Comparison of ENCODE assay signal across 16 cellular contexts in the genomic region with DNA sequence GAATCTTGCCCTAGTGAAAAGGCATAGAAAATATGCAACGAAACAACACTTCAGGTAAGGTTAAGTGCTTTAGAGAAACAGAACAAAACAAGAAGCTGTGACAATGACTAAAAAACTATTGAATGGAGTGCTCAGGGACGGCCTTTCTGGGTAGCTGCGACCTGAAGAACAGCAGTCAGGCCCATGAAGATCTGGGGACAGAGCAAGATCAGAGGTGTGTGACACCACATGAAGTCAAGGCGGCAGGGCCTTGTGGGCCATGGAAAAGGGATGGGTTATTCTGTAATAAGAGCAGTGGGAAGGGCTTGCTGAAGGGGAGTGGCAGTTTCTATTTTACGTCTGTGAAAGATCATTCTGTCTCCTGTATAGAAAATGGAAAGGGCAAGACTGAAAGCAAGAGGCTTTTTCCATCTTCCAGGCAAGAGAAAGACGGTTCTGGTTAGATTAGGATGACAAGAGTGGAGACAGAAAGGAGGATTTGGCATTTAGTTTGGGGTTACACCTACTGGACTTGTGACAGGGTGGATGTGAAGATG. TPM values are rescaled to one million over a fixed set of nuclear protein-coding genes. Genes with fewer than 3 reads are reported as not detected.
DNase-seq lines count a peak whose midpoint lies in the region; ATAC-seq, FAIRE-seq and TF ChIP-seq lines count a peak whose summit lies in the region.
"Had no signal": no experiment of that assay in that cellular context is flagged by ENCODE, and none has a peak within 500 bp of the region (broad histone marks: within the 10 kb centered on the region; RNA-seq: fewer than 3 reads in every experiment).

No MANE protein-coding gene starts in this region.

- H3K4me3 ChIP-seq in hepatocyte: no peak overlapping the region
- H3K4me3 ChIP-seq in HepG2 (replicated peaks in 1 of 3; ENCODE audit: insufficient read depth in 1 of 3, low read depth in 2 of 3, low read length in 3 of 3): no peak overlapping the region

- peaks cover 100% of the 10 kb centered on the region for H3K79me2 ChIP-seq in hepatocyte
- peaks cover 92% of the 10 kb centered on the region for H3K79me2 ChIP-seq in HepG2 (ENCODE audit: insufficient read depth, low read length)

- no peak for ATAC-seq in stimulated activated memory B cell treated with anti-CD40 and anti-IgM and Interleukin-4, amounts not matched to agents 10 μg/mL and 1 μg/mL and 100 μg/mL, for 72 hours
- no peak for ATAC-seq in HepG2

- H4K20me1 ChIP-seq in hepatocyte (ENCODE audit: insufficient read depth, poor library complexity, severe bottlenecking) (peaks cover 82% of the 10 kb centered on the region), HepG2 (ENCODE audit: insufficient read depth, low read length) (peaks cover 62% of the 10 kb centered on the region)

- H3K4me2 ChIP-seq in hepatocyte: peak overlapping the region; percentile 23
- H3K4me2 ChIP-seq in HepG2 (ENCODE audit: low read depth, low read length): no peak overlapping the region

- no peak overlapping the region for H2AFZ ChIP-seq in hepatocyte
- no peak overlapping the region for H2AFZ ChIP-seq in HepG2 (ENCODE audit: low read length)

- WGBS in hepatocyte (ENCODE audit: low lambda C conversion rate, missing lambda C conversion rate): 74% methylated on average over 6 of the region's 6 CpGs
- WGBS in HepG2 (ENCODE audit: low lambda C conversion rate): 93% methylated on average over 6 of the region's 6 CpGs

- no peaks in the 10 kb centered on the region for H3K36me3 ChIP-seq in hepatocyte (replicated peaks; ENCODE audit: insufficient read depth, low read depth)
- peaks cover 11 to 17% of the 10 kb centered on the region in 2 experiments for H3K36me3 ChIP-seq in HepG2 (replicated peaks in 1 of 2; ENCODE audit: control insufficient read depth in 1 of 2, insufficient read depth in 2 of 2, low read length in 2 of 2)

- no peaks in the 10 kb centered on the region for H3K9me3 ChIP-seq in hepatocyte (ENCODE audit: low read depth)
- no peaks in the 10 kb centered on the region for H3K9me3 ChIP-seq in HepG2 (ENCODE audit: low read length)

- no TSS peak for BruUV-seq in HepG2 (replicated peaks; lab: Mats Ljungman, UMichigan)

- H3K36me3 Mint-ChIP-seq in activated T-cell treated with anti-CD3 and anti-CD28 coated beads, Interleukin-2, amount 50 U/mL, for 24 hours (ENCODE audit: low read depth): peaks cover 81% of the 10 kb centered on the region
- peaks cover 24% of the 10 kb centered on the region for H3K36me3 Mint-ChIP-seq in activated CD4-positive, alpha-beta memory T cell treated with anti-CD3 and anti-CD28 coated beads for 36 hours
- H3K36me3 Mint-ChIP-seq in stimulated activated memory B cell treated with anti-CD40 and anti-IgM and Interleukin-4, amounts not matched to agents 10 μg/mL and 1 μg/mL and 100 μg/mL, for 72 hours: peaks cover 16% of the 10 kb centered on the region

- H3K27me3 Mint-ChIP-seq in activated T-cell treated with anti-CD3 and anti-CD28 coated beads, Interleukin-2, amount 50 U/mL, for 24 hours: no peaks in the 10 kb centered on the region
- H3K27me3 Mint-ChIP-seq in activated CD4-positive, alpha-beta memory T cell treated with anti-CD3 and anti-CD28 coated beads for 36 hours: no peaks in the 10 kb centered on the region
- no peaks in the 10 kb centered on the region for H3K27me3 Mint-ChIP-seq in stimulated activated memory B cell treated with anti-CD40 and anti-IgM and Interleukin-4, amounts not matched to agents 10 μg/mL and 1 μg/mL and 100 μg/mL, for 72 hours

- POLR2A ChIA-PET in activated CD4-positive, alpha-beta memory T cell treated with anti-CD3 and anti-CD28 coated beads for 36 hours (lab: Charles Lee): interaction anchor here (0.5 kb wide), 1 partner anchor 451 kb away, joined by 3 read pairs; no protein-coding TSS in a partner anchor
- POLR2A ChIA-PET in HepG2 (lab: Yijun Ruan, JAX): no interaction called here

- peak overlapping the region; percentile 18 for H3K4me3 Mint-ChIP-seq in activated T-cell treated with anti-CD3 and anti-CD28 coated beads, Interleukin-2, amount 50 U/mL, for 24 hours
- no peak overlapping the region for H3K4me3 Mint-ChIP-seq in activated CD4-positive, alpha-beta memory T cell treated with anti-CD3 and anti-CD28 coated beads for 36 hours
- H3K4me3 Mint-ChIP-seq in stimulated activated memory B cell treated with anti-CD40 and anti-IgM and Interleukin-4, amounts not matched to agents 10 μg/mL and 1 μg/mL and 100 μg/mL, for 72 hours: no peak overlapping the region

- H3K27ac ChIP-seq in hepatocyte (peak overlapping the region; percentile 56), HepG2 (ENCODE audit: extremely low read length, insufficient read depth, low read length) (no peak overlapping the region)

- H3K27me3 ChIP-seq in hepatocyte (no peaks in the 10 kb centered on the region), HepG2 (ENCODE audit: control insufficient read depth in 1 of 2, insufficient read depth in 2 of 2, low read length in 2 of 2) (no peaks in the 10 kb centered on the region; a peak in 1 of 5 replicates)

- in situ Hi-C loops in HepG2 (cut with HindIII; ENCODE audit: extremely low pct_ligation_motif_present, low pct_unique_long_range_greater_than_20kb): no loop called here

- TF ChIP-seq CTCF in hepatocyte (IDR thresholded peaks at IDR 0.05; ENCODE audit: poor library complexity) (no peak), HepG2 (CRISPR knock-in tag; IDR thresholded peaks at IDR 0.05) (no peak)

- H3K9me3 Mint-ChIP-seq in activated T-cell treated with anti-CD3 and anti-CD28 coated beads, Interleukin-2, amount 50 U/mL, for 24 hours: no peaks in the 10 kb centered on the region
- no peaks in the 10 kb centered on the region for H3K9me3 Mint-ChIP-seq in activated CD4-positive, alpha-beta memory T cell treated with anti-CD3 and anti-CD28 coated beads for 36 hours
- peaks cover under 1% of the 10 kb centered on the region for H3K9me3 Mint-ChIP-seq in stimulated activated memory B cell treated with anti-CD40 and anti-IgM and Interleukin-4, amounts not matched to agents 10 μg/mL and 1 μg/mL and 100 μg/mL, for 72 hours

- intact Hi-C loops in activated CD4-positive, alpha-beta memory T cell treated with anti-CD3 and anti-CD28 coated beads for 36 hours (cut with micrococcal nuclease): no loop called here
- intact Hi-C loops in HepG2 (cut with micrococcal nuclease; ENCODE audit: unreplicated experiment): no loop called here

- DNase-seq in activated T-cell treated with anti-CD3 and anti-CD28 coated beads, Interleukin-2, amount 50 U/mL, for 24 hours: no peak
- DNase-seq in activated T-cell treated with anti-CD3 and anti-CD28 coated beads, Interleukin-2, amount 50 U/mL, for 1 hour: no peak
- no peak for DNase-seq in activated CD4-positive, alpha-beta memory T cell treated with anti-CD3 and anti-CD28 coated beads for 36 hours
- DNase-seq in hepatocyte (ENCODE audit: low spot score) (no peak), epidermal melanocyte (ENCODE audit: insufficient read length, low spot score) (no peak), SHP77 treated with DMSO at 0.1 percent for 48 hours (lab: John Stamatoyannopoulos, UW) (no peak), HepG2 (ENCODE audit: low spot score) (no peak)
- DNase-seq: anterior cingulate cortex; effector memory CD4-positive, alpha-beta T cell; mesenchymal stem cell; MV-4-11; NCI-H526 treated with DMSO at 0.1 percent for 48 hours; Right ventricle myocardium superior had no signal

- H3K9me2 ChIP-seq in hepatocyte (replicated peaks; ENCODE audit: insufficient read depth): no peaks in the 10 kb centered on the region

- no peak for FAIRE-seq in HepG2 (lab: Jason Lieb, UNC)
- FAIRE-seq: GM18507, urothelium cell line had no signal

- H3K9ac ChIP-seq in HepG2 (ENCODE audit: insufficient read depth, low read depth, low read length): no peak overlapping the region

- H3K4me1 ChIP-seq in hepatocyte (ENCODE audit: insufficient read depth): peaks cover 48% of the 10 kb centered on the region
- H3K4me1 ChIP-seq in HepG2 (ENCODE audit: insufficient read depth, low read length): peaks cover 67% of the 10 kb centered on the region

- H3K27ac Mint-ChIP-seq in activated T-cell treated with anti-CD3 and anti-CD28 coated beads, Interleukin-2, amount 50 U/mL, for 24 hours: peak overlapping the region; percentile 96
- peak overlapping the region; percentile 83 for H3K27ac Mint-ChIP-seq in activated CD4-positive, alpha-beta memory T cell treated with anti-CD3 and anti-CD28 coated beads for 36 hours
- H3K27ac Mint-ChIP-seq in stimulated activated memory B cell treated with anti-CD40 and anti-IgM and Interleukin-4, amounts not matched to agents 10 μg/mL and 1 μg/mL and 100 μg/mL, for 72 hours: peak overlapping the region; percentile 95

- TF ChIP-seq POLR2A in HepG2 (IDR thresholded peaks at IDR 0.05; ENCODE audit: insufficient read depth in 1 of 2, low read depth in 2 of 2, low read length in 2 of 2): no peak

- peaks cover 84% of the 10 kb centered on the region for H3K4me1 Mint-ChIP-seq in activated T-cell treated with anti-CD3 and anti-CD28 coated beads, Interleukin-2, amount 50 U/mL, for 24 hours (ENCODE audit: low read depth)
- H3K4me1 Mint-ChIP-seq in activated CD4-positive, alpha-beta memory T cell treated with anti-CD3 and anti-CD28 coated beads for 36 hours (ENCODE audit: low read depth): peaks cover 71% of the 10 kb centered on the region
- H3K4me1 Mint-ChIP-seq in stimulated activated memory B cell treated with anti-CD40 and anti-IgM and Interleukin-4, amounts not matched to agents 10 μg/mL and 1 μg/mL and 100 μg/mL, for 72 hours: peaks cover 82% of the 10 kb centered on the region

- no peak for TF ChIP-seq RAD21 in HepG2 (CRISPR knock-in tag; IDR thresholded peaks at IDR 0.05)

- CTCF ChIA-PET in activated CD4-positive, alpha-beta memory T cell treated with anti-CD3 and anti-CD28 coated beads for 36 hours (lab: Charles Lee): interaction anchor here (0.9 to 1.3 kb wide), 2 partner anchors 13 to 37 kb away, joined by 3 read pairs; no protein-coding TSS in a partner anchor
- CTCF ChIA-PET in HepG2 (lab: Yijun Ruan, JAX; ENCODE audit: low intra/inter-chr PET ratio, low total read pairs): no interaction called here

- TF ChIP-seq EP300 in HepG2 (IDR thresholded peaks at IDR 0.05; ENCODE audit: low read depth in 2 of 2, low read length in 2 of 2) (no peak), HepG2 (CRISPR knock-in tag; IDR thresholded peaks at IDR 0.05; ENCODE audit: borderline replicate concordance) (no peak)

RNA-seq across cellular contexts. Expression of a gene that starts 5.1 kb away (rescaled TPM):
- total RNA-seq in activated CD4-positive, alpha-beta memory T cell treated with anti-CD3 and anti-CD28 coated beads for 36 hours: 100 to 1,000 TPM; 167 to 172 TPM
- 57.7 and 64.0 TPM in 2 replicates for total RNA-seq in hepatocyte
- 112 and 114 TPM in 2 replicates for polyA plus RNA-seq in hepatocyte
- 81.3 and 85.1 TPM in 2 replicates for total RNA-seq in HepG2 (2016; rRNA removed; fragmentation: Illumina TruSeq; extraction: Trizol)
- 39.8 and 41.0 TPM in 2 replicates for total RNA-seq in HepG2 (2016; cell fraction: cytosol; rRNA removed; fragmentation: Illumina TruSeq; extraction: Trizol; ENCODE audit: low read depth)
- 75.7 and 82.4 TPM in 2 replicates for total RNA-seq in HepG2 (2016; cell fraction: insoluble cytoplasmic fraction; rRNA removed; fragmentation: Illumina TruSeq; extraction: Trizol)
- 77.9 and 85.1 TPM in 2 replicates for total RNA-seq in HepG2 (2016; cell fraction: membrane; rRNA removed; fragmentation: Illumina TruSeq; extraction: Trizol)
- total RNA-seq in HepG2 (2016; cell fraction: nucleus; rRNA removed; fragmentation: Illumina TruSeq; extraction: Trizol): 90.9 and 96.1 TPM in 2 replicates
- 102 and 132 TPM in 2 replicates for polyA plus RNA-seq in HepG2 (2011; rRNA removed)
- polyA plus RNA-seq in HepG2 (2011; cell fraction: cytosol; rRNA removed): 86.6 and 115 TPM in 2 replicates
- 112 and 127 TPM in 2 replicates for polyA plus RNA-seq in HepG2 (2011; cell fraction: nucleus; rRNA removed)
- polyA plus RNA-seq in HepG2 (2012): 131 and 175 TPM in 2 replicates
- polyA plus RNA-seq in HepG2 (2016; cell fraction: cytosol; fragmentation: Illumina TruSeq; extraction: Trizol; ENCODE audit: low read depth): 88.5 and 88.7 TPM in 2 replicates
- polyA plus RNA-seq in HepG2 (2016; cell fraction: insoluble cytoplasmic fraction; fragmentation: Illumina TruSeq; extraction: Trizol; ENCODE audit: low read depth): 203 and 260 TPM in 2 replicates
- polyA plus RNA-seq in HepG2 (2016; cell fraction: membrane; fragmentation: Illumina TruSeq; extraction: Trizol; ENCODE audit: low read depth): 179 and 185 TPM in 2 replicates
- 152 and 171 TPM in 2 replicates for polyA plus RNA-seq in HepG2 (2016; cell fraction: nucleus; fragmentation: Illumina TruSeq; extraction: Trizol; ENCODE audit: insufficient read depth, low read depth)
- 54.3 and 62.1 TPM in 2 replicates for polyA minus RNA-seq in HepG2 (2011; rRNA and poly(A)+ RNA removed; ENCODE audit: low replicate concordance)
- polyA minus RNA-seq in HepG2 (2011; cell fraction: cytosol; rRNA and poly(A)+ RNA removed): 50.5 and 51.3 TPM in 2 replicates
- 273 and 299 TPM in 2 replicates for polyA minus RNA-seq in HepG2 (2011; cell fraction: nucleus; rRNA and poly(A)+ RNA removed)

RNA-seq across cellular contexts. Expression of a gene that starts 45.7 kb away (rescaled TPM):
- total RNA-seq in activated CD4-positive, alpha-beta memory T cell treated with anti-CD3 and anti-CD28 coated beads for 36 hours: 10 to 100 TPM; 15.0 to 16.9 TPM
- total RNA-seq in hepatocyte: 24.5 and 29.5 TPM in 2 replicates
- 39.1 and 46.2 TPM in 2 replicates for polyA plus RNA-seq in hepatocyte
- 21.4 and 30.5 TPM in 2 replicates for total RNA-seq in HepG2 (2016; rRNA removed; fragmentation: Illumina TruSeq; extraction: Trizol)
- total RNA-seq in HepG2 (2016; cell fraction: cytosol; rRNA removed; fragmentation: Illumina TruSeq; extraction: Trizol; ENCODE audit: low read depth): 17.9 and 19.8 TPM in 2 replicates
- total RNA-seq in HepG2 (2016; cell fraction: insoluble cytoplasmic fraction; rRNA removed; fragmentation: Illumina TruSeq; extraction: Trizol): 16.4 and 29.4 TPM in 2 replicates
- 40.2 and 46.0 TPM in 2 replicates for total RNA-seq in HepG2 (2016; cell fraction: membrane; rRNA removed; fragmentation: Illumina TruSeq; extraction: Trizol)
- total RNA-seq in HepG2 (2016; cell fraction: nucleus; rRNA removed; fragmentation: Illumina TruSeq; extraction: Trizol): 19.8 and 24.1 TPM in 2 replicates
- 93.9 and 105 TPM in 2 replicates for polyA plus RNA-seq in HepG2 (2011; rRNA removed)
- 58.6 and 81.5 TPM in 2 replicates for polyA plus RNA-seq in HepG2 (2011; cell fraction: cytosol; rRNA removed)
- 45.3 and 46.9 TPM in 2 replicates for polyA plus RNA-seq in HepG2 (2011; cell fraction: nucleus; rRNA removed)
- 29.0 and 44.1 TPM in 2 replicates for polyA plus RNA-seq in HepG2 (2012)
- polyA plus RNA-seq in HepG2 (2016; cell fraction: cytosol; fragmentation: Illumina TruSeq; extraction: Trizol; ENCODE audit: low read depth): 31.6 and 35.7 TPM in 2 replicates
- polyA plus RNA-seq in HepG2 (2016; cell fraction: insoluble cytoplasmic fraction; fragmentation: Illumina TruSeq; extraction: Trizol; ENCODE audit: low read depth): 33.1 and 37.1 TPM in 2 replicates
- 65.7 and 67.3 TPM in 2 replicates for polyA plus RNA-seq in HepG2 (2016; cell fraction: membrane; fragmentation: Illumina TruSeq; extraction: Trizol; ENCODE audit: low read depth)
- 60.4 and 64.9 TPM in 2 replicates for polyA plus RNA-seq in HepG2 (2016; cell fraction: nucleus; fragmentation: Illumina TruSeq; extraction: Trizol; ENCODE audit: insufficient read depth, low read depth)
- 171 and 190 TPM in 2 replicates for polyA minus RNA-seq in HepG2 (2011; rRNA and poly(A)+ RNA removed; ENCODE audit: low replicate concordance)
- 44.9 and 49.0 TPM in 2 replicates for polyA minus RNA-seq in HepG2 (2011; cell fraction: cytosol; rRNA and poly(A)+ RNA removed)
- polyA minus RNA-seq in HepG2 (2011; cell fraction: nucleus; rRNA and poly(A)+ RNA removed): 12.5 and 14.5 TPM in 2 replicates
